16 cellular contexts compared by ENCODE assay signal in the genomic region with DNA sequence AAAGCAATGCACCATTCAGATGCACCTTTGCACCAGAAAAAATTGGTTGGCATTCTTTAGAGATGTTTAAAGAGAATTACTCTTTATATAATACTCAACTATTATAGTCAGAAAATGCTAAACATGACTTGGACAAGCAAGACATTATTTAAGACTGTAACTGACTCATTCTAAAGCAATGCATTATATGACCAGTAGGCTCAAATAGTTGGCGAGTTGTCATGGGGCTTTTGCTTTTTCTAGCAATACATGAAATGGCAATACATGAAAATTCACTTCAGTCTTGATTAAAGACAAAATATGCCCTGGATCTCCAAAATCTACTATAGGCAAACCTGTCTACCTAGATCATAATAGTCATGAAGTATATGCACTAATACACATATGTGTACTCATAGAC.
DNase-seq lines count a peak whose midpoint lies in the region; ATAC-seq and TF ChIP-seq lines count a peak whose summit lies in the region.
"Had no signal": no experiment of that assay in that cellular context is flagged by ENCODE, and none has a peak within 500 bp of the region (broad histone marks: within the 10 kb centered on the region; RNA-seq: fewer than 3 reads in every experiment).

No MANE protein-coding gene starts in this region.

- ATAC-seq in HG03571 (IDR thresholded peaks at IDR 0.05; ENCODE audit: unreplicated experiment) = no peak
- no peak for ATAC-seq in HG03196 (IDR thresholded peaks at IDR 0.05; ENCODE audit: unreplicated experiment)
- ATAC-seq: activated T-helper 17 cell treated with anti-CD3 and anti-CD28 coated beads, Interleukin-2, amount 50 U/mL, for 72 hours; body of pancreas; lower lobe of right lung; Panc1 had no signal

- H3K36me3 ChIP-seq in SK-N-SH (replicated peaks in 1 of 2; ENCODE audit: control insufficient read depth in 1 of 2, insufficient read depth in 2 of 2, low read length in 1 of 2) = no peaks in the 10 kb centered on the region
- no peaks in the 10 kb centered on the region for H3K36me3 ChIP-seq in smooth muscle cell (ENCODE audit: low read depth)
- H3K36me3 ChIP-seq: lower lobe of right lung, neural progenitor cell had no signal

- H3F3A ChIP-seq in SK-N-SH (replicated peaks; ENCODE audit: insufficient read depth) (peaks cover 5% of the 10 kb centered on the region), smooth muscle cell (ENCODE audit: low read depth) (no peaks in the 10 kb centered on the region)

- H3K27ac ChIP-seq in SK-N-SH (ENCODE audit: low read depth in 2 of 2, low read length in 1 of 2) (peak overlapping the region in 1 of 2 experiments; percentile 44; a peak in 3 of 4 replicates), smooth muscle cell (ENCODE audit: low read depth) (peak overlapping the region; percentile 54)
- H3K27ac ChIP-seq: body of pancreas, lower lobe of right lung, neural progenitor cell had no signal

- peak overlapping the region; percentile 2; the same call in 1 of the 2 replicates for H2AFZ ChIP-seq in SK-N-SH (ENCODE audit: low read depth)
- no peak overlapping the region for H2AFZ ChIP-seq in smooth muscle cell (ENCODE audit: low read depth)
- H2AFZ ChIP-seq: neural progenitor cell had no signal

- TF ChIP-seq RAD21 in SK-N-SH (IDR thresholded peaks at IDR 0.05; ENCODE audit: low read length) = no peak

- H3K4me2 ChIP-seq in SK-N-SH (0 out of 2 replicates have a peak overlapping the region, but pooled peaks have one; percentile 1), smooth muscle cell (peak overlapping the region; percentile 51)
- H3K4me2 ChIP-seq: neural progenitor cell had no signal

- no peak overlapping the region for H3K9ac ChIP-seq in SK-N-SH
- no peak overlapping the region for H3K9ac ChIP-seq in smooth muscle cell (ENCODE audit: low read depth)
- H3K9ac ChIP-seq: neural progenitor cell had no signal

- TF ChIP-seq CTCF in SK-N-SH (IDR thresholded peaks at IDR 0.05) (peak; percentile 31; the same call in 1 of the 2 replicates), smooth muscle cell (IDR thresholded peaks at IDR 0.05; ENCODE audit: borderline replicate concordance, insufficient read depth, poor library complexity, severe bottlenecking) (peak; percentile 17)

- 29% methylated on average over 1 of the region's 1 CpG for WGBS in SK-N-SH (ENCODE audit: low lambda C conversion rate)
- WGBS in smooth muscle cell (ENCODE audit: low lambda C conversion rate) = 26% methylated on average over 1 of the region's 1 CpG

- no peak overlapping the region; a peak in 1 of 4 replicates for H3K4me3 ChIP-seq in SK-N-SH (ENCODE audit: low read depth in 2 of 2, low read length in 1 of 2)
- no peak overlapping the region for H3K4me3 ChIP-seq in smooth muscle cell
- H3K4me3 ChIP-seq: body of pancreas, lower lobe of right lung, neural progenitor cell had no signal

- no peaks in the 10 kb centered on the region for H3K27me3 ChIP-seq in SK-N-SH (ENCODE audit: insufficient read depth)
- no peaks in the 10 kb centered on the region for H3K27me3 ChIP-seq in smooth muscle cell (ENCODE audit: low read depth)
- H3K27me3 ChIP-seq: body of pancreas, neural progenitor cell had no signal

- no peaks in the 10 kb centered on the region for H3K9me2 ChIP-seq in SK-N-SH

- DNase-seq in GM04504 (ENCODE audit: low read depth) (peak; percentile 35), SK-N-SH (no peak), fibroblast of peridontal ligament (ENCODE audit: extremely low read depth) (peak; percentile 87), smooth muscle cell (lab: John Stamatoyannopoulos, UW; ENCODE audit: unreplicated experiment) (no peak), NCI-H2107 treated with DMSO at 0.1 percent for 48 hours (lab: John Stamatoyannopoulos, UW; ENCODE audit: unreplicated experiment) (no peak)
- DNase-seq: activated CD4-positive, alpha-beta T cell treated with anti-CD3 and anti-CD28 coated beads, Interleukin-2, amount 50 U/mL, for 4 hours; body of pancreas; COR-L47; lower lobe of right lung; NCI-H1105; substantia nigra had no signal

- POLR2A ChIA-PET in SK-N-SH (lab: Yijun Ruan, JAX) = no interaction called here

- H3K9me3 ChIP-seq in SK-N-SH = no peaks in the 10 kb centered on the region
- H3K9me3 ChIP-seq in smooth muscle cell (replicated peaks; ENCODE audit: low read depth) = no peaks in the 10 kb centered on the region
- H3K9me3 ChIP-seq: body of pancreas, lower lobe of right lung had no signal

- TF ChIP-seq EP300 in SK-N-SH (IDR thresholded peaks at IDR 0.05; ENCODE audit: borderline replicate concordance in 1 of 2, low read depth in 1 of 2, low read length in 1 of 2) = 0 out of 4 replicates have a peak, but pooled peaks of 1 of the 2 experiments have one; percentile 20

- peaks cover 0 to 7% of the 10 kb centered on the region in 2 experiments; a peak in 2 of 4 replicates for H3K4me1 ChIP-seq in SK-N-SH (ENCODE audit: control insufficient read depth in 1 of 2, insufficient read depth in 2 of 2, low read depth in 1 of 2, low read length in 1 of 2)
- H3K4me1 ChIP-seq in smooth muscle cell (ENCODE audit: low read depth) = no peaks in the 10 kb centered on the region
- H3K4me1 ChIP-seq: body of pancreas, lower lobe of right lung, neural progenitor cell had no signal

- H3K79me2 ChIP-seq in SK-N-SH (ENCODE audit: insufficient read depth) = no peaks in the 10 kb centered on the region
- H3K79me2 ChIP-seq in smooth muscle cell (ENCODE audit: low read depth) = no peaks in the 10 kb centered on the region

- H4K20me1 ChIP-seq in SK-N-SH (ENCODE audit: insufficient read depth) (no peaks in the 10 kb centered on the region), smooth muscle cell (ENCODE audit: low read depth) (no peaks in the 10 kb centered on the region)

- CTCF ChIA-PET in SK-N-SH (lab: Yijun Ruan, JAX) = no interaction called here

TF ChIP-seq in SK-N-SH, 30 proteins besides CTCF, POLR2A, EP300 and RAD21:
- TF ChIP-seq POLR2AphosphoS5 (IDR thresholded peaks at IDR 0.05; ENCODE audit: low read depth, low read length) = no peak
- TF ChIP-seq FOSL2 (IDR thresholded peaks at IDR 0.05; ENCODE audit: borderline replicate concordance, low read depth) = peak; percentile 69; the same call in 1 of the 2 replicates
- TF ChIP-seq JUND (IDR thresholded peaks at IDR 0.05) = peak; percentile 70
- peak; percentile 53; the same call in 1 of the 2 replicates for TF ChIP-seq NFIC (IDR thresholded peaks at IDR 0.05; ENCODE audit: borderline replicate concordance)
- peak; percentile 39; the same call in 1 of the 2 replicates for TF ChIP-seq TCF12 (IDR thresholded peaks at IDR 0.05)
- TF ChIP-seq GABPA (IDR thresholded peaks at IDR 0.05; ENCODE audit: low read depth) = no peak
- TF ChIP-seq RFX5 (IDR thresholded peaks at IDR 0.05; ENCODE audit: low read length) = no peak
- TF ChIP-seq TEAD4 (IDR thresholded peaks at IDR 0.05; ENCODE audit: borderline replicate concordance, insufficient read depth) = 0 out of 2 replicates have a peak, but pooled peaks have one; percentile 44
- TF ChIP-seq, protein P1, sequence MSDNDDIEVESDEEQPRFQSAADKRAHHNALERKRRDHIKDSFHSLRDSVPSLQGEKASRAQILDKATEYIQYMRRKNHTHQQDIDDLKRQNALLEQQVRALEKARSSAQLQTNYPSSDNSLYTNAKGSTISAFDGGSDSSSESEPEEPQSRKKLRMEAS (IDR thresholded peaks at IDR 0.05; ENCODE audit: low read depth) = no peak
- TF ChIP-seq, protein P2, sequence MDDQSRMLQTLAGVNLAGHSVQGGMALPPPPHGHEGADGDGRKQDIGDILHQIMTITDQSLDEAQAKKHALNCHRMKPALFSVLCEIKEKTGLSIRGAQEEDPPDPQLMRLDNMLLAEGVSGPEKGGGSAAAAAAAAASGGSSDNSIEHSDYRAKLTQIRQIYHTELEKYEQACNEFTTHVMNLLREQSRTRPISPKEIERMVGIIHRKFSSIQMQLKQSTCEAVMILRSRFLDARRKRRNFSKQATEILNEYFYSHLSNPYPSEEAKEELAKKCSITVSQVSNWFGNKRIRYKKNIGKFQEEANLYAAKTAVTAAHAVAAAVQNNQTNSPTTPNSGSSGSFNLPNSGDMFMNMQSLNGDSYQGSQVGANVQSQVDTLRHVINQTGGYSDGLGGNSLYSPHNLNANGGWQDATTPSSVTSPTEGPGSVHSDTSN (IDR thresholded peaks at IDR 0.05) = peak; percentile 43

Comparison
In these comparisons a context has a peak if more than half of its experiments do, and no peak if none do; other contexts are left out.
1. DNase-seq: peak in GM04504 (single experiment) and fibroblast of peridontal ligament (single experiment); none in SK-N-SH (single experiment), smooth muscle cell (single experiment) and NCI-H2107 treated with DMSO at 0.1 percent for 48 hours (single experiment).